Comparison of ENCODE assay signal across 27 cellular contexts in genomic region chr20:14510341-14510740, GRCh38.
"Had no signal": no experiment of that assay in that cellular context is flagged by ENCODE, and none has a peak within 500 bp of the region (broad histone marks: within the 10 kb centered on the region; RNA-seq: fewer than 3 reads in every experiment).

No MANE protein-coding gene starts in this region.

- H2AFZ ChIP-seq: neural progenitor cell had no signal

- H3K9ac ChIP-seq: neural progenitor cell had no signal

- H3K27me3 ChIP-seq: neural progenitor cell, pancreas, spleen, suprapubic skin, testis, tibial artery, transverse colon, upper lobe of right lung, uterus had no signal

- H3K9me3 ChIP-seq: pancreas, psoas muscle, suprapubic skin, testis, tibial artery, transverse colon, upper lobe of right lung, uterus had no signal

- H3K4me1 ChIP-seq: psoas muscle, spleen, testis, tibial artery, transverse colon, upper lobe of right lung, uterus had no signal

- H3K27ac ChIP-seq: neural progenitor cell, pancreas, psoas muscle, skin epidermis, spleen, suprapubic skin, testis, tibial artery, transverse colon, upper lobe of right lung, uterus had no signal

- H3K4me3 ChIP-seq: neural progenitor cell, pancreas, psoas muscle, skin epidermis, smooth muscle cell, spleen, suprapubic skin, testis, tibial artery, transverse colon, upper lobe of right lung, uterus had no signal

- H3K36me3 ChIP-seq: neural progenitor cell, pancreas, spleen, suprapubic skin, tibial artery, transverse colon, upper lobe of right lung, uterus had no signal

- ATAC-seq: naive thymus-derived CD4-positive, alpha-beta T cell; natural killer cell; pancreas; psoas muscle; right cardiac atrium; sciatic nerve; stimulated activated memory B cell treated with anti-CD40 and anti-IgM and Interleukin-4, amounts not matched to agents 10 μg/mL and 1 μg/mL and 100 μg/mL, for 72 hours; stimulated activated naive CD8-positive, alpha-beta T cell treated with anti-CD3 and anti-CD28 coated beads, Interleukin-15, amount 100 ng/mL, for 72 hours; stimulated activated naive CD8-positive, alpha-beta T cell treated with anti-CD3 and anti-CD28 coated beads, Interleukin-15, Interleukin-2, amounts not matched to agents 100 U/mL and 50 U/mL, for 24 hours; upper lobe of right lung had no signal

- DNase-seq: naive thymus-derived CD4-positive, alpha-beta T cell; natural killer cell; occipital lobe; pancreas; psoas muscle; right cardiac atrium; spleen; stimulated activated CD4-positive, alpha-beta T cell treated with anti-CD3 and anti-CD28 coated beads, Interleukin-12 subunit alpha, Interleukin-12 subunit beta, amount 100 ng/mL, for 4 hours; stimulated activated CD4-positive, alpha-beta T cell treated with anti-CD3 and anti-CD28 coated beads, Interleukin-1b, Interleukin-23, amount 100 ng/mL, for 48 hours; stimulated activated CD4-positive, alpha-beta T cell treated with anti-CD3 and anti-CD28 coated beads, Interleukin-4, amount 100 ng/mL, for 1 hour; stimulated activated CD4-positive, alpha-beta T cell treated with anti-CD3 and anti-CD28 coated beads, Interleukin-4, amount 100 ng/mL, for 4 hours; stimulated activated CD8-positive, alpha-beta memory T cell treated with anti-CD3 and anti-CD28 coated beads, Interleukin-4, amount 100 ng/mL, for 48 hours; stimulated activated naive CD4-positive, alpha-beta T cell; stimulated activated naive CD8-positive, alpha-beta T cell treated with anti-CD3 and anti-CD28 coated beads, Interleukin-15, amount 100 ng/mL, for 72 hours; stimulated activated naive CD8-positive, alpha-beta T cell treated with anti-CD3 and anti-CD28 coated beads, Interleukin-15, Interleukin-2, amounts not matched to agents 100 U/mL and 50 U/mL, for 24 hours; substantia nigra; testis; tibial artery; transverse colon; upper lobe of right lung; uterus had no signal

- H3K4me2 ChIP-seq: neural progenitor cell, smooth muscle cell had no signal
